In genomic region chr5:173774212-173774850, GRCh38 we compare ENCODE assay signal across 2 cellular contexts.
TF ChIP-seq lines count a peak whose summit lies in the region.

No MANE protein-coding gene starts in this region.

TF ChIP-seq in K562, 482 proteins besides CTCF, POLR2A, EP300 and RAD21 (continued from another document):
- TF ChIP-seq PKNOX1 (IDR thresholded peaks at IDR 0.05) (peak; percentile 31; the same call in 1 of the 2 replicates), TEAD1 (CRISPR knock-in tag; IDR thresholded peaks at IDR 0.05) (no peak), CXXC5 (CRISPR knock-in tag; IDR thresholded peaks at IDR 0.05) (no peak), SREBF1 (IDR thresholded peaks at IDR 0.05; ENCODE audit: borderline replicate concordance, low read depth, low read length) (no peak), ZBTB12 (CRISPR knock-in tag; IDR thresholded peaks at IDR 0.05) (no peak)
TF ChIP-seq in K562: peak in this region for 1.

TF ChIP-seq in SK-N-SH, 30 proteins besides CTCF, POLR2A, EP300 and RAD21 (continued from another document):
- no peak for TF ChIP-seq IRF3 (IDR thresholded peaks at IDR 0.05; ENCODE audit: low read depth, low read length)
- no peak for TF ChIP-seq NRF1 (IDR thresholded peaks at IDR 0.05; ENCODE audit: low read depth, low read length)
- TF ChIP-seq FOSL2 (IDR thresholded peaks at IDR 0.05; ENCODE audit: borderline replicate concordance, low read depth), result no peak
